Comparison of ENCODE assay signal across 1 cellular context in the genomic region with DNA sequence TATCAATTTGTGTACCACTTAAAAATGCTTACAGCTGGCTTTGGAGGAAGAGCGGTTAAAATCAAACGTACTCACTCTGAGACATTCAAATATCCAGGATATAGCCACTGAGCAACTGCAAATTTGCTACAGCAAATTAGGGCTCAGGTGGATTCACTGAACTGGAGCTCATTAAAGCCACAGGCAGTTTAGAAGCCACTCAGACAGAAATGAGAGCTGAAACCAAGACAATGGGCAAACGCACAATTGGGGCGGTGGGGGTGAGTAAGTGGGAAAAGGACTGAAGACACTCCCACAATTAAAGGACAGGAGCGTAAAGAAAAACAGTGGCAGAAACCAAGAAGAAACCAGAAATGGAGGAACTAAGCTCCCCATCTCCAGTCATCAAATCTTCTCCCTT.
TF ChIP-seq lines count a peak whose summit lies in the region.

No MANE protein-coding gene starts in this region.

TF ChIP-seq in HepG2, 621 proteins besides CTCF, POLR2A, EP300 and RAD21:
- TF ChIP-seq HOXA7 (CRISPR knock-in tag; IDR thresholded peaks at IDR 0.05) (no peak), ZNF460 (CRISPR knock-in tag; IDR thresholded peaks at IDR 0.05; ENCODE audit: borderline replicate concordance) (no peak)
- TF ChIP-seq, protein P1, sequence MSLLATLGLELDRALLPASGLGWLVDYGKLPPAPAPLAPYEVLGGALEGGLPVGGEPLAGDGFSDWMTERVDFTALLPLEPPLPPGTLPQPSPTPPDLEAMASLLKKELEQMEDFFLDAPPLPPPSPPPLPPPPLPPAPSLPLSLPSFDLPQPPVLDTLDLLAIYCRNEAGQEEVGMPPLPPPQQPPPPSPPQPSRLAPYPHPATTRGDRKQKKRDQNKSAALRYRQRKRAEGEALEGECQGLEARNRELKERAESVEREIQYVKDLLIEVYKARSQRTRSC (CRISPR knock-in tag; IDR thresholded peaks at IDR 0.05; ENCODE audit: low read depth): no peak
- TF ChIP-seq, protein P2, sequence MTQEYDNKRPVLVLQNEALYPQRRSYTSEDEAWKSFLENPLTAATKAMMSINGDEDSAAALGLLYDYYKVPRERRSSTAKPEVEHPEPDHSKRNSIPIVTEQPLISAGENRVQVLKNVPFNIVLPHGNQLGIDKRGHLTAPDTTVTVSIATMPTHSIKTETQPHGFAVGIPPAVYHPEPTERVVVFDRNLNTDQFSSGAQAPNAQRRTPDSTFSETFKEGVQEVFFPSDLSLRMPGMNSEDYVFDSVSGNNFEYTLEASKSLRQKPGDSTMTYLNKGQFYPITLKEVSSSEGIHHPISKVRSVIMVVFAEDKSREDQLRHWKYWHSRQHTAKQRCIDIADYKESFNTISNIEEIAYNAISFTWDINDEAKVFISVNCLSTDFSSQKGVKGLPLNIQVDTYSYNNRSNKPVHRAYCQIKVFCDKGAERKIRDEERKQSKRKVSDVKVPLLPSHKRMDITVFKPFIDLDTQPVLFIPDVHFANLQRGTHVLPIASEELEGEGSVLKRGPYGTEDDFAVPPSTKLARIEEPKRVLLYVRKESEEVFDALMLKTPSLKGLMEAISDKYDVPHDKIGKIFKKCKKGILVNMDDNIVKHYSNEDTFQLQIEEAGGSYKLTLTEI (CRISPR knock-in tag; conservative IDR thresholded peaks at IDR 0.05): no peak
- TF ChIP-seq, protein P3, sequence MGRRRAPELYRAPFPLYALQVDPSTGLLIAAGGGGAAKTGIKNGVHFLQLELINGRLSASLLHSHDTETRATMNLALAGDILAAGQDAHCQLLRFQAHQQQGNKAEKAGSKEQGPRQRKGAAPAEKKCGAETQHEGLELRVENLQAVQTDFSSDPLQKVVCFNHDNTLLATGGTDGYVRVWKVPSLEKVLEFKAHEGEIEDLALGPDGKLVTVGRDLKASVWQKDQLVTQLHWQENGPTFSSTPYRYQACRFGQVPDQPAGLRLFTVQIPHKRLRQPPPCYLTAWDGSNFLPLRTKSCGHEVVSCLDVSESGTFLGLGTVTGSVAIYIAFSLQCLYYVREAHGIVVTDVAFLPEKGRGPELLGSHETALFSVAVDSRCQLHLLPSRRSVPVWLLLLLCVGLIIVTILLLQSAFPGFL (CRISPR knock-in tag; IDR thresholded peaks at IDR 0.05): no peak
